Comparison of ENCODE assay signal across 8 cellular contexts in genomic region chr1:36154335-36154734, GRCh38. TPM values are rescaled to one million over a fixed set of nuclear protein-coding genes. Genes with fewer than 3 reads are reported as not detected.
DNase-seq lines count a peak whose midpoint lies in the region; ATAC-seq and TF ChIP-seq lines count a peak whose summit lies in the region.

No MANE protein-coding gene starts in this region.

- intact Hi-C loops in dorsolateral prefrontal cortex (cut with DNase I): loop anchor here in 1 of 2 donors (10.0 kb wide), 1 partner anchor 230 kb away; the partner anchor contains the start of gene STK40

- peak overlapping the region; percentile 48 for H2BK120ac ChIP-seq in neuronal stem cell (ENCODE audit: low read depth, low read length)

- H3K14ac ChIP-seq in neuronal stem cell (ENCODE audit: low read length): no peak overlapping the region

- H3K4me3 Mint-ChIP-seq in CD4-positive, CD25-positive, alpha-beta regulatory T cell: peak overlapping the region; percentile 85 to 90 (median 90)

- H3K4me1 Mint-ChIP-seq in CD4-positive, CD25-positive, alpha-beta regulatory T cell: peaks cover 0 to 79% (median 43%) of the 10 kb centered on the region in 4 donors

- H3K79me2 ChIP-seq in Loucy (ENCODE audit: insufficient read depth, low read length): peaks cover 41% of the 10 kb centered on the region

- DNase-seq in CD4-positive, CD25-positive, alpha-beta regulatory T cell: no peak
- DNase-seq in dorsolateral prefrontal cortex (no peak), neuronal stem cell (ENCODE audit: low spot score) (no peak), RPMI8226 (no peak), NAMALWA (ENCODE audit: low spot score) (no peak)

- peak overlapping the region; percentile 41 for H3K4ac ChIP-seq in neuronal stem cell (ENCODE audit: low read length)

- H3K36me3 ChIP-seq in CD4-positive, CD25-positive, alpha-beta regulatory T cell (ENCODE audit: control insufficient read depth, insufficient read depth, low read length): no peaks in the 10 kb centered on the region
- H3K36me3 ChIP-seq in Loucy (ENCODE audit: insufficient read depth, low read length) (no peaks in the 10 kb centered on the region), neuronal stem cell (replicated peaks in 1 of 2; ENCODE audit: control insufficient read depth in 2 of 2, insufficient read depth in 2 of 2, low read length in 2 of 2) (peaks cover 3 to 18% of the 10 kb centered on the region in 2 donors)

- H3K9ac ChIP-seq in Loucy (ENCODE audit: low read depth, low read length, poor library complexity, severe bottlenecking): peak overlapping the region; percentile 90
- no peak overlapping the region for H3K9ac ChIP-seq in neuronal stem cell (ENCODE audit: low read depth, low read length, poor library complexity)

- H3K9me2 ChIP-seq in Loucy (replicated peaks; ENCODE audit: low read depth, low read length): no peaks in the 10 kb centered on the region

- peak overlapping the region; percentile 71 for H2BK15ac ChIP-seq in neuronal stem cell (ENCODE audit: low read length)

- H4K8ac ChIP-seq in neuronal stem cell (ENCODE audit: low read depth, low read length): no peak overlapping the region

- H2BK5ac ChIP-seq in neuronal stem cell (ENCODE audit: low read length): no peak overlapping the region

- H3K9me3 Mint-ChIP-seq in CD4-positive, CD25-positive, alpha-beta regulatory T cell: peaks cover 0 to 1% (median 0%) of the 10 kb centered on the region in 7 donors

- peak overlapping the region; percentile 98 for H2BK12ac ChIP-seq in neuronal stem cell (ENCODE audit: low read length)

- no peak for TF ChIP-seq CTCF in Loucy (conservative IDR thresholded peaks at IDR 0.05; ENCODE audit: low read length)
- TF ChIP-seq CTCF in dorsolateral prefrontal cortex (IDR thresholded peaks at IDR 0.05 in 54 of 56, conservative IDR thresholded peaks at IDR 0.05 in 2 of 56; ENCODE audit: low read depth in 1 of 56, partially characterized antibody in 56 of 56): no peak

- H3K4me3 ChIP-seq in CD4-positive, CD25-positive, alpha-beta regulatory T cell (ENCODE audit: low read depth, low read length): no peak overlapping the region
- no peak overlapping the region for H3K4me3 ChIP-seq in Loucy (ENCODE audit: low read length, poor library complexity, severe bottlenecking)
- H3K4me3 ChIP-seq in dorsolateral prefrontal cortex: peak overlapping the region in 7 of 59 donors; percentile 84 to 100 (median 95)
- H3K4me3 ChIP-seq in neuronal stem cell (ENCODE audit: low read length in 2 of 2): peak overlapping the region in 1 of 2 donors; percentile 69

- WGBS in neuronal stem cell (ENCODE audit: extremely low coverage in 2 of 2, insufficient read length in 2 of 2, insufficient replicate concordance in 1 of 2), 2 donors: no CpG with 5 or more reads among the region's 6 CpGs

- H3K27ac ChIP-seq in CD4-positive, CD25-positive, alpha-beta regulatory T cell (ENCODE audit: insufficient read depth, low read length, poor library complexity, severe bottlenecking): peak overlapping the region; percentile 88
- H3K27ac ChIP-seq in dorsolateral prefrontal cortex (peak overlapping the region in 54 of 59 donors; percentile 1 to 100 (median 100)), neuronal stem cell (replicated peaks; ENCODE audit: low read length) (peak overlapping the region; percentile 100)

- H2AFZ ChIP-seq in Loucy (ENCODE audit: low read length): no peak overlapping the region
- peak overlapping the region; percentile 86 for H2AFZ ChIP-seq in neuronal stem cell (ENCODE audit: low read length)

- H3K27ac Mint-ChIP-seq in CD4-positive, CD25-positive, alpha-beta regulatory T cell: peak overlapping the region; percentile 84 to 98 (median 96)

- no peak overlapping the region for H4K91ac ChIP-seq in neuronal stem cell (ENCODE audit: low read depth, low read length, poor library complexity)

- no peaks in the 10 kb centered on the region for H3K27me3 Mint-ChIP-seq in CD4-positive, CD25-positive, alpha-beta regulatory T cell

- no peak overlapping the region for H3K23ac ChIP-seq in neuronal stem cell (ENCODE audit: low read depth, low read length, poor library complexity)

- H3K4me2 ChIP-seq in Loucy (ENCODE audit: low read depth, low read length, poor library complexity, severe bottlenecking) (peak overlapping the region; percentile 99), neuronal stem cell (ENCODE audit: insufficient read depth, low read length, poor library complexity, severe bottlenecking) (no peak overlapping the region)

- peaks cover 70% of the 10 kb centered on the region for H3K4me1 ChIP-seq in CD4-positive, CD25-positive, alpha-beta regulatory T cell (ENCODE audit: control insufficient read depth, insufficient read depth, low read length, poor library complexity, severe bottlenecking)
- H3K4me1 ChIP-seq in Loucy (ENCODE audit: insufficient read depth, low read length, poor library complexity, severe bottlenecking) (peaks cover 51% of the 10 kb centered on the region), neuronal stem cell (ENCODE audit: control insufficient read depth in 2 of 2, insufficient read depth in 1 of 2, low read depth in 1 of 2, low read length in 2 of 2) (peaks cover 38 to 40% of the 10 kb centered on the region in 2 donors)

- H3K18ac ChIP-seq in neuronal stem cell (ENCODE audit: low read length): peak overlapping the region; percentile 76

- peak overlapping the region; percentile 70 for H2AK5ac ChIP-seq in neuronal stem cell (ENCODE audit: low read depth, low read length)

- H3K79me1 ChIP-seq in neuronal stem cell (ENCODE audit: low read depth, low read length): peaks cover 5% of the 10 kb centered on the region

- peaks cover 19% of the 10 kb centered on the region for H4K20me1 ChIP-seq in Loucy (ENCODE audit: insufficient read depth, low read length, poor library complexity, severe bottlenecking)

- ATAC-seq in CD4-positive, CD25-positive, alpha-beta regulatory T cell (ENCODE audit: low read depth in 2 of 2): no peak
- no peak for ATAC-seq in HG02623 (IDR thresholded peaks at IDR 0.05; ENCODE audit: unreplicated experiment)
- ATAC-seq in HG02870 (IDR thresholded peaks at IDR 0.05; ENCODE audit: unreplicated experiment): no peak

- no peaks in the 10 kb centered on the region for H3K36me3 Mint-ChIP-seq in CD4-positive, CD25-positive, alpha-beta regulatory T cell

- no peaks in the 10 kb centered on the region for H3K27me3 ChIP-seq in CD4-positive, CD25-positive, alpha-beta regulatory T cell (ENCODE audit: control insufficient read depth, insufficient read depth, low read length)
- H3K27me3 ChIP-seq in Loucy (ENCODE audit: insufficient read depth, low read length, poor library complexity, severe bottlenecking) (peaks cover 4% of the 10 kb centered on the region), dorsolateral prefrontal cortex (no peaks in the 10 kb centered on the region), neuronal stem cell (ENCODE audit: control insufficient read depth in 3 of 3, insufficient read depth in 3 of 3, low read depth in 1 of 3, low read length in 3 of 3) (no peaks in the 10 kb centered on the region)

- no peaks in the 10 kb centered on the region for H3K9me3 ChIP-seq in CD4-positive, CD25-positive, alpha-beta regulatory T cell (ENCODE audit: control insufficient read depth in 2 of 2, low read length in 2 of 2)
- H3K9me3 ChIP-seq in Loucy (ENCODE audit: insufficient read depth, low read depth, low read length) (no peaks in the 10 kb centered on the region), neuronal stem cell (replicated peaks in 1 of 2; ENCODE audit: control insufficient read depth in 2 of 2, insufficient read depth in 1 of 2, low read depth in 1 of 2, low read length in 2 of 2) (no peaks in the 10 kb centered on the region)

- H3F3A ChIP-seq in Loucy (ENCODE audit: low read depth): peaks cover 4% of the 10 kb centered on the region; the same call in 1 of the 2 replicates

RNA-seq across cellular contexts. Expression of gene MAP7D1, which starts 1.6 kb away (rescaled TPM):
- total RNA-seq in CD4-positive, CD25-positive, alpha-beta regulatory T cell: 178 TPM
- 10 to 100 TPM; 10.1 to 16.3 (median 13.1) TPM for polyA plus RNA-seq in CD4-positive, CD25-positive, alpha-beta regulatory T cell
- total RNA-seq in dorsolateral prefrontal cortex: 100 to 1,000 TPM; 184 to 392 (median 248) TPM
- 101 TPM for polyA plus RNA-seq in neuronal stem cell (2013, experiment 1 of 2)
- 97.7 TPM for polyA plus RNA-seq in neuronal stem cell (2013, experiment 2 of 2)

RNA-seq across cellular contexts. Expression of gene TRAPPC3, which starts 5.0 kb away (rescaled TPM):
- 45.6 TPM for total RNA-seq in CD4-positive, CD25-positive, alpha-beta regulatory T cell
- 100 to 1,000 TPM; 112 to 137 (median 126) TPM for polyA plus RNA-seq in CD4-positive, CD25-positive, alpha-beta regulatory T cell
- 10 to 100 TPM; 41.0 to 81.9 (median 61.8) TPM for total RNA-seq in dorsolateral prefrontal cortex
- 49.3 TPM for polyA plus RNA-seq in neuronal stem cell (2013, experiment 1 of 2)
- 51.1 TPM for polyA plus RNA-seq in neuronal stem cell (2013, experiment 2 of 2)

RNA-seq across cellular contexts. Expression of gene COL8A2, which starts 29.3 kb away (rescaled TPM):
- total RNA-seq in CD4-positive, CD25-positive, alpha-beta regulatory T cell: not detected
- under 1 TPM in 1 of 4 donors, not detected in 3; 0.03 TPM for polyA plus RNA-seq in CD4-positive, CD25-positive, alpha-beta regulatory T cell
- total RNA-seq in dorsolateral prefrontal cortex: 1 to 10 TPM in 92 of 120 experiments, under 1 TPM in 28; 0.33 to 4.9 (median 1.3) TPM
- 0.01 TPM for polyA plus RNA-seq in neuronal stem cell (2013, experiment 1 of 2)
- 0.01 TPM for polyA plus RNA-seq in neuronal stem cell (2013, experiment 2 of 2)
